In genomic region chr18:12287684-12288405, GRCh38 we compare ENCODE assay signal across 1 cellular context.
TF ChIP-seq lines count a peak whose summit lies in the region.

No MANE protein-coding gene starts in this region.

TF ChIP-seq in HEK293, 187 proteins besides CTCF, POLR2A, EP300 and RAD21 (continued from another document and continues in another):
- TF ChIP-seq ZNF280D (tag by site-specific recombination; IDR thresholded peaks at IDR 0.05) (no peak), ZNF48 (tag by site-specific recombination; IDR thresholded peaks at IDR 0.05) (no peak), ZNF394 (tag by site-specific recombination; IDR thresholded peaks at IDR 0.05; ENCODE audit: borderline replicate concordance) (no peak), YY1 (tag by site-specific recombination; IDR thresholded peaks at IDR 0.05) (no peak), ZSCAN16 (tag by site-specific recombination; IDR thresholded peaks at IDR 0.05) (no peak), ZNF426 (tag by site-specific recombination; IDR thresholded peaks at IDR 0.05) (no peak), SP7 (tag by site-specific recombination; IDR thresholded peaks at IDR 0.05) (no peak), ZNF473 (tag by site-specific recombination; IDR thresholded peaks at IDR 0.05) (no peak), TSHZ1 (tag by site-specific recombination; IDR thresholded peaks at IDR 0.05; ENCODE audit: borderline replicate concordance) (no peak), ZNF214 (tag by site-specific recombination; IDR thresholded peaks at IDR 0.05; ENCODE audit: borderline replicate concordance) (no peak), ZBTB1 (tag by site-specific recombination; IDR thresholded peaks at IDR 0.05) (no peak), ZBTB21 (tag by site-specific recombination; IDR thresholded peaks at IDR 0.05) (no peak), GFI1B (tag by site-specific recombination; IDR thresholded peaks at IDR 0.05) (no peak), ZNF501 (tag by site-specific recombination; IDR thresholded peaks at IDR 0.05) (no peak), ZNF837 (tag by site-specific recombination; IDR thresholded peaks at IDR 0.05) (no peak), ZNF266 (tag by site-specific recombination; IDR thresholded peaks at IDR 0.05; ENCODE audit: low read depth) (no peak), ZNF37A (tag by site-specific recombination; IDR thresholded peaks at IDR 0.05) (no peak), EGR2 (tag by site-specific recombination; IDR thresholded peaks at IDR 0.05; ENCODE audit: low read depth) (peak; percentile 49; the same call in 1 of the 2 replicates), ZNF335 (tag by site-specific recombination; conservative IDR thresholded peaks at IDR 0.05) (peak; percentile 78), ZNF561 (tag by site-specific recombination; IDR thresholded peaks at IDR 0.05; ENCODE audit: borderline replicate concordance) (no peak), ZNF513 (tag by site-specific recombination; IDR thresholded peaks at IDR 0.05) (no peak), GLIS1 (tag by site-specific recombination; IDR thresholded peaks at IDR 0.05) (peak; percentile 78), ZNF548 (tag by site-specific recombination; IDR thresholded peaks at IDR 0.05) (no peak), ZBTB7A (tag by site-specific recombination; IDR thresholded peaks at IDR 0.05; ENCODE audit: low read depth) (no peak), ZNF776 (tag by site-specific recombination; IDR thresholded peaks at IDR 0.05; ENCODE audit: borderline replicate concordance) (no peak), ZNF324 (tag by site-specific recombination; IDR thresholded peaks at IDR 0.05) (no peak), ZBTB26 (tag by site-specific recombination; optimal IDR thresholded peaks at IDR 0.05) (peak; percentile 26), TCF7L2 (IDR thresholded peaks at IDR 0.05; ENCODE audit: borderline replicate concordance, low read depth, low read length) (no peak), REPIN1 (tag by site-specific recombination; IDR thresholded peaks at IDR 0.05; ENCODE audit: low read depth) (no peak), ZNF146 (tag by site-specific recombination; IDR thresholded peaks at IDR 0.05) (no peak), ZNF529 (tag by site-specific recombination; IDR thresholded peaks at IDR 0.05; ENCODE audit: insufficient replicate concordance) (no peak), ZNF530 (tag by site-specific recombination; IDR thresholded peaks at IDR 0.05; ENCODE audit: low read depth) (no peak), ZNF248 (tag by site-specific recombination; IDR thresholded peaks at IDR 0.05) (no peak), ZNF654 (tag by site-specific recombination; IDR thresholded peaks at IDR 0.05; ENCODE audit: low read depth) (no peak), ZNF184 (tag by site-specific recombination; IDR thresholded peaks at IDR 0.05) (no peak), ZSCAN30 (tag by site-specific recombination; IDR thresholded peaks at IDR 0.05) (no peak), ZNF341 (tag by site-specific recombination; IDR thresholded peaks at IDR 0.05; ENCODE audit: low read depth) (peak; percentile 70; the same call in 1 of the 2 replicates), IKZF3 (tag by site-specific recombination; IDR thresholded peaks at IDR 0.05) (peak; percentile 12; the same call in 1 of the 2 replicates), ZNF10 (tag by site-specific recombination; IDR thresholded peaks at IDR 0.05) (no peak), KLF10 (tag by site-specific recombination; IDR thresholded peaks at IDR 0.05) (no peak), YY2 (tag by site-specific recombination; IDR thresholded peaks at IDR 0.05) (no peak), ZNF792 (tag by site-specific recombination; IDR thresholded peaks at IDR 0.05) (no peak), ZNF76 (tag by site-specific recombination; IDR thresholded peaks at IDR 0.05; ENCODE audit: borderline replicate concordance, low read depth) (peak; percentile 53; the same call in 1 of the 2 replicates), ZNF138 (tag by site-specific recombination; IDR thresholded peaks at IDR 0.05; ENCODE audit: borderline replicate concordance) (no peak), ZBTB8A (tag by site-specific recombination; IDR thresholded peaks at IDR 0.05) (no peak), ZNF449 (tag by site-specific recombination; IDR thresholded peaks at IDR 0.05) (no peak), ZNF354C (tag by site-specific recombination; IDR thresholded peaks at IDR 0.05; ENCODE audit: borderline replicate concordance, low read depth) (no peak), KLF9 (tag by site-specific recombination; IDR thresholded peaks at IDR 0.05; ENCODE audit: low read depth) (peak; percentile 49; the same call in 1 of the 2 replicates), PRDM10 (tag by site-specific recombination; IDR thresholded peaks at IDR 0.05) (peak; percentile 51; the same call in 1 of the 2 replicates), GLI4 (tag by site-specific recombination; IDR thresholded peaks at IDR 0.05) (no peak), WT1 (tag by site-specific recombination; IDR thresholded peaks at IDR 0.05) (no peak), ZNF311 (tag by site-specific recombination; IDR thresholded peaks at IDR 0.05; ENCODE audit: borderline replicate concordance) (no peak), ZIC2 (tag by site-specific recombination; IDR thresholded peaks at IDR 0.05) (peak; percentile 82), ZNF692 (tag by site-specific recombination; IDR thresholded peaks at IDR 0.05) (no peak), SP3 (tag by site-specific recombination; IDR thresholded peaks at IDR 0.05) (peak; percentile 52), ZNF830 (tag by site-specific recombination; IDR thresholded peaks at IDR 0.05; ENCODE audit: low read depth) (no peak), ZNF707 (tag by site-specific recombination; IDR thresholded peaks at IDR 0.05) (no peak), ZNF292 (tag by site-specific recombination; IDR thresholded peaks at IDR 0.05; ENCODE audit: borderline replicate concordance, low read depth) (no peak), ZNF555 (tag by site-specific recombination; conservative IDR thresholded peaks at IDR 0.05) (no peak)
